8 cellular contexts compared by ENCODE assay signal in genomic region chr4:106502106-106502699, GRCh38.
A peak's percentile ranks its signal among the peaks of the same experiment; 100 is the strongest.
DNase-seq lines count a peak whose midpoint lies in the region; ATAC-seq, FAIRE-seq and TF ChIP-seq lines count a peak whose summit lies in the region.

No MANE protein-coding gene starts in this region.

- H3K27ac Mint-ChIP-seq in neural progenitor cell: no peak overlapping the region

- no peaks in the 10 kb centered on the region for H3K27me3 Mint-ChIP-seq in neural progenitor cell (ENCODE audit: insufficient read depth, low read depth)

- peaks cover 4% of the 10 kb centered on the region for H3K9me3 Mint-ChIP-seq in neural progenitor cell

- no peaks in the 10 kb centered on the region for H3F3A ChIP-seq in neural progenitor cell (ENCODE audit: low read depth)

- H3K9ac ChIP-seq in neural progenitor cell: no peak overlapping the region

- no peaks in the 10 kb centered on the region for H3K9me3 ChIP-seq in neural progenitor cell (ENCODE audit: low read depth)

- H3K27ac ChIP-seq in neural progenitor cell: no peak overlapping the region

- H3K36me3 Mint-ChIP-seq in neural progenitor cell: no peaks in the 10 kb centered on the region

- no peaks in the 10 kb centered on the region for H3K36me3 ChIP-seq in neural progenitor cell

- H3K79me2 ChIP-seq in neural progenitor cell (ENCODE audit: low read depth): no peaks in the 10 kb centered on the region

- peak; percentile 78 for ATAC-seq in HG02571 (IDR thresholded peaks at IDR 0.05; ENCODE audit: unreplicated experiment)

- no peak overlapping the region for H3K4me3 Mint-ChIP-seq in neural progenitor cell

- FAIRE-seq in A204.1 (lab: Jason Lieb, UNC): peak; percentile 3

- DNase-seq in NCI-H1092 (lab: John Stamatoyannopoulos, UW): peak; percentile 27
- peak; percentile 12 for DNase-seq in epithelial cell of proximal tubule (ENCODE audit: low read depth)
- peak; percentile 84 for DNase-seq in neural progenitor cell (ENCODE audit: low spot score)
- no peak for DNase-seq in activated gamma-delta T cell (lab: John Stamatoyannopoulos, UW)

- H3K4me2 ChIP-seq in neural progenitor cell: no peak overlapping the region

- TF ChIP-seq CTCF in GM12872 (IDR thresholded peaks at IDR 0.05; ENCODE audit: insufficient read depth, low read depth, low read length) (peak; percentile 66), WI38 (IDR thresholded peaks at IDR 0.05; ENCODE audit: low read depth, low read length) (peak; percentile 70), epithelial cell of proximal tubule (conservative IDR thresholded peaks at IDR 0.05; ENCODE audit: low read depth, low read length) (peak; percentile 81), neural progenitor cell (IDR thresholded peaks at IDR 0.05) (peak; percentile 80)

- no peaks in the 10 kb centered on the region for H3K27me3 ChIP-seq in neural progenitor cell

- H3K4me3 ChIP-seq in WI38 (ENCODE audit: low read depth, low read length) (no peak overlapping the region), epithelial cell of proximal tubule (ENCODE audit: low read depth, low read length) (no peak overlapping the region), neural progenitor cell (no peak overlapping the region)

- H2AFZ ChIP-seq in neural progenitor cell (replicated peaks): peak overlapping the region; percentile 75

- H3K4me1 Mint-ChIP-seq in neural progenitor cell: peaks cover 5% of the 10 kb centered on the region

- no peaks in the 10 kb centered on the region for H3K4me1 ChIP-seq in neural progenitor cell

- H4K20me1 ChIP-seq in neural progenitor cell (ENCODE audit: low read depth): no peaks in the 10 kb centered on the region
